In the genomic region with DNA sequence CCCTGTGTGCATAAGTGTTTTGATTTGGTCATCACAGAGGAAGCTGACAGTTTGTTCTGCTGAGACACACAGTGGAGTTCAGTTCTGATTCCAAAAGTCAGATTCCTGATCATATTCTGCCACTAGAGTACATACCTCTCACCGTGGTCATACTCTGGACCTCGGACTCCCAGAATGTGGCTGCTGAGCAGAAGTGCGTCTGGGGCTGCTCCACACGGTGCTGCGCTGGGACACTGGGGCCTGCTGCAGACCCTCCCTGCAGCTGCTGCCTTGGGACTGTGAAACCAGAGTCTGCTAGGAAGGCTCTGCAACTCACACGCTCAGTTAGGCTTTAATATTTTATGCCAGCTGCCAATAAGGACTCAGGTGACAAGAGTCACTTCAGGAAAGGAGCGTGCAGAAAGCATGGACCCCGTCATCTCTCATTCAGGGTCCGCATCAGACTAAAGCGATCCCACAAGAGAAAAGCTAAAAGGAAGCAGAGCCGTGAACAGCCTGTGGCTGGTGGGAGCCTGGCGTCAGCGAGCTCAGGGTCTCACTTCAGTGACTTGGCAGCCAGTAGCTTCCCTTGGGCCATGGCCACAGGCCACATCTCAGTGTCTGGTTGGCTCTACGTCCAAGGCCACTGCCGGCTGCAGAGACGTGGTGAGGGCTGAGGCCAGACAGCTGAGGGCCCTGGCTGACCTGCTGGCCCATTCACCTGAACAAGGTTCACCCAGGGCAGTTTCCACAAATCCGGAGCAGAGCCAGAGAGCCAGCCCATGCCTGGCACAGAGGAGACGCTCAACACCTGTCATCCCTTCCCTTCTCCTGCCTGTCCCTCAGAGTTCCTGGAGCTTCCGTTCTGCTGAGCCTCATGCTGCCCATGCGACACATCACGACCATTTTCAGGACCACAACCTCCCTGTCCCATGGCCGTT, we compare ENCODE assay signal across 1 cellular context.
A peak's percentile ranks its signal among the peaks of the same experiment; 100 is the strongest.
TF ChIP-seq lines count a peak whose summit lies in the region.

No MANE protein-coding gene starts in this region.

TF ChIP-seq in HepG2, 621 proteins besides CTCF, POLR2A, EP300 and RAD21 (continued from another document and continues in another):
- no peak for TF ChIP-seq RAD51 (IDR thresholded peaks at IDR 0.05; ENCODE audit: borderline replicate concordance)
- peak; percentile 72; the same call in 1 of the 2 replicates for TF ChIP-seq ZFP82 (CRISPR knock-in tag; IDR thresholded peaks at IDR 0.05; ENCODE audit: borderline replicate concordance)
- TF ChIP-seq RFXAP (CRISPR knock-in tag; IDR thresholded peaks at IDR 0.05; ENCODE audit: borderline replicate concordance): peak; percentile 56; the same call in 1 of the 2 replicates
- TF ChIP-seq KLF6 (CRISPR knock-in tag; IDR thresholded peaks at IDR 0.05): no peak
- peak; percentile 76 for TF ChIP-seq SAP130 (CRISPR knock-in tag; IDR thresholded peaks at IDR 0.05; ENCODE audit: low read depth)
- 0 out of 2 replicates have a peak, but pooled peaks have one; percentile 38 for TF ChIP-seq JUN (CRISPR knock-in tag; IDR thresholded peaks at IDR 0.05)
- TF ChIP-seq PLRG1 (conservative IDR thresholded peaks at IDR 0.05): no peak
- TF ChIP-seq, protein P1, sequence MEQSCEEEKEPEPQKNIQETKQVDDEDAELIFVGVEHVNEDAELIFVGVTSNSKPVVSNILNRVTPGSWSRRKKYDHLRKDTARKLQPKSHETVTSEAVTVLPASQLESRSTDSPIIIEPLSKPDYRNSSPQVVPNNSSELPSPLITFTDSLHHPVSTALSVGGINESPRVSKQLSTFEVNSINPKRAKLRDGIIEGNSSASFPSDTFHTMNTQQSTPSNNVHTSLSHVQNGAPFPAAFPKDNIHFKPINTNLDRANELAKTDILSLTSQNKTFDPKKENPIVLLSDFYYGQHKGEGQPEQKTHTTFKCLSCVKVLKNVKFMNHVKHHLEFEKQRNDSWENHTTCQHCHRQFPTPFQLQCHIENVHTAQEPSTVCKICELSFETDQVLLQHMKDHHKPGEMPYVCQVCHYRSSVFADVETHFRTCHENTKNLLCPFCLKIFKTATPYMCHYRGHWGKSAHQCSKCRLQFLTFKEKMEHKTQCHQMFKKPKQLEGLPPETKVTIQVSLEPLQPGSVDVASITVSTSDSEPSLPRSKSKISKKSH (CRISPR knock-in tag; IDR thresholded peaks at IDR 0.05; ENCODE audit: borderline replicate concordance): peak; percentile 72
- TF ChIP-seq GABPB1 (CRISPR knock-in tag; IDR thresholded peaks at IDR 0.05): no peak; the same call in 1 of the 2 replicates
- no peak for TF ChIP-seq ZNF446 (CRISPR knock-in tag; IDR thresholded peaks at IDR 0.05)
- 0 out of 2 replicates have a peak, but pooled peaks have one; percentile 68 for TF ChIP-seq SMYD3 (CRISPR knock-in tag; IDR thresholded peaks at IDR 0.05)
- peak; percentile 65 for TF ChIP-seq PHF8 (CRISPR knock-in tag; IDR thresholded peaks at IDR 0.05)
- TF ChIP-seq MXD4 (CRISPR knock-in tag; IDR thresholded peaks at IDR 0.05): peak; percentile 88; the same call in 1 of the 2 replicates
- TF ChIP-seq ZNF660 (CRISPR knock-in tag; IDR thresholded peaks at IDR 0.05; ENCODE audit: borderline replicate concordance, low read depth): no peak
- no peak for TF ChIP-seq ATF5 (CRISPR knock-in tag; IDR thresholded peaks at IDR 0.05; ENCODE audit: low read depth)
- TF ChIP-seq SPEN (CRISPR knock-in tag; IDR thresholded peaks at IDR 0.05; ENCODE audit: low read depth): peak; percentile 66
- TF ChIP-seq PLSCR1 (CRISPR knock-in tag; IDR thresholded peaks at IDR 0.05; ENCODE audit: borderline replicate concordance): no peak
- TF ChIP-seq ZNF318 (CRISPR knock-in tag; IDR thresholded peaks at IDR 0.05): peak; percentile 89; the same call in 1 of the 2 replicates
- TF ChIP-seq, protein P2, sequence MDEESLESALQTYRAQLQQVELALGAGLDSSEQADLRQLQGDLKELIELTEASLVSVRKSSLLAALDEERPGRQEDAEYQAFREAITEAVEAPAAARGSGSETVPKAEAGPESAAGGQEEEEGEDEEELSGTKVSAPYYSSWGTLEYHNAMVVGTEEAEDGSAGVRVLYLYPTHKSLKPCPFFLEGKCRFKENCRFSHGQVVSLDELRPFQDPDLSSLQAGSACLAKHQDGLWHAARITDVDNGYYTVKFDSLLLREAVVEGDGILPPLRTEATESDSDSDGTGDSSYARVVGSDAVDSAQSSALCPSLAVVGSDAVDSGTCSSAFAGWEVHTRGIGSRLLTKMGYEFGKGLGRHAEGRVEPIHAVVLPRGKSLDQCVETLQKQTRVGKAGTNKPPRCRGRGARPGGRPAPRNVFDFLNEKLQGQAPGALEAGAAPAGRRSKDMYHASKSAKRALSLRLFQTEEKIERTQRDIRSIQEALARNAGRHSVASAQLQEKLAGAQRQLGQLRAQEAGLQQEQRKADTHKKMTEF (CRISPR knock-in tag; IDR thresholded peaks at IDR 0.05): peak; percentile 82
- TF ChIP-seq, protein P3, sequence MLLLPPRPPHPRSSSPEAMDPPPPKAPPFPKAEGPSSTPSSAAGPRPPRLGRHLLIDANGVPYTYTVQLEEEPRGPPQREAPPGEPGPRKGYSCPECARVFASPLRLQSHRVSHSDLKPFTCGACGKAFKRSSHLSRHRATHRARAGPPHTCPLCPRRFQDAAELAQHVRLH (CRISPR knock-in tag; IDR thresholded peaks at IDR 0.05; ENCODE audit: borderline replicate concordance, low read depth): 0 out of 2 replicates have a peak, but pooled peaks have one; percentile 57
- TF ChIP-seq ZNF615 (CRISPR knock-in tag; IDR thresholded peaks at IDR 0.05; ENCODE audit: borderline replicate concordance): no peak
- TF ChIP-seq HNF1A (IDR thresholded peaks at IDR 0.05; ENCODE audit: low read depth): no peak
- TF ChIP-seq HNF1A (CRISPR knock-in tag; IDR thresholded peaks at IDR 0.05; ENCODE audit: borderline replicate concordance): peak; percentile 64; the same call in 1 of the 2 replicates
- peak; percentile 67; the same call in 1 of the 2 replicates for TF ChIP-seq MAF1 (CRISPR knock-in tag; IDR thresholded peaks at IDR 0.05; ENCODE audit: borderline replicate concordance)
- no peak for TF ChIP-seq ZFP62 (CRISPR knock-in tag; IDR thresholded peaks at IDR 0.05)
- TF ChIP-seq HDAC2 (CRISPR knock-in tag; IDR thresholded peaks at IDR 0.05): peak; percentile 70
- no peak for TF ChIP-seq ZNF674 (CRISPR knock-in tag; IDR thresholded peaks at IDR 0.05; ENCODE audit: low read depth)
- no peak; the same call in 1 of the 2 replicates for TF ChIP-seq TARDBP (CRISPR knock-in tag; IDR thresholded peaks at IDR 0.05)
- TF ChIP-seq ZNF781 (CRISPR knock-in tag; IDR thresholded peaks at IDR 0.05; ENCODE audit: borderline replicate concordance, not compliant biosample characterization): no peak
- TF ChIP-seq, protein P4, sequence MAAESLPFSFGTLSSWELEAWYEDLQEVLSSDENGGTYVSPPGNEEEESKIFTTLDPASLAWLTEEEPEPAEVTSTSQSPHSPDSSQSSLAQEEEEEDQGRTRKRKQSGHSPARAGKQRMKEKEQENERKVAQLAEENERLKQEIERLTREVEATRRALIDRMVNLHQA (CRISPR knock-in tag; IDR thresholded peaks at IDR 0.05): no peak
- TF ChIP-seq ZSCAN21 (CRISPR knock-in tag; IDR thresholded peaks at IDR 0.05; ENCODE audit: borderline replicate concordance): peak; percentile 73; the same call in 1 of the 2 replicates
- no peak for TF ChIP-seq NPAS2 (CRISPR knock-in tag; IDR thresholded peaks at IDR 0.05; ENCODE audit: borderline replicate concordance)
- TF ChIP-seq ZNF124 (CRISPR knock-in tag; IDR thresholded peaks at IDR 0.05): peak; percentile 11
- TF ChIP-seq ZNF232 (CRISPR knock-in tag; IDR thresholded peaks at IDR 0.05; ENCODE audit: borderline replicate concordance): no peak
- no peak; the same call in 1 of the 2 replicates for TF ChIP-seq ZNF12 (CRISPR knock-in tag; IDR thresholded peaks at IDR 0.05)
- TF ChIP-seq EED (CRISPR knock-in tag; IDR thresholded peaks at IDR 0.05): peak; percentile 96
